Comparison of ENCODE assay signal across 33 cellular contexts in genomic region chrX:24659106-24659505, GRCh38. TPM values are rescaled to one million over a fixed set of nuclear protein-coding genes. Genes with fewer than 3 reads are reported as not detected.
"Had no signal": no experiment of that assay in that cellular context is flagged by ENCODE, and none has a peak within 500 bp of the region (broad histone marks: within the 10 kb centered on the region; RNA-seq: fewer than 3 reads in every experiment).

No MANE protein-coding gene starts in this region.

- H3K4me3 ChIP-seq: body of pancreas, esophagus squamous epithelium, heart left ventricle had no signal

- H3K9me3 Mint-ChIP-seq: activated B cell treated with CpG ODN at 0.5 μM for 24 hours; activated CD8-positive, alpha-beta T cell treated with anti-CD3 and anti-CD28 coated beads for 36 hours; activated T-cell treated with anti-CD3 and anti-CD28 coated beads, Interleukin-2, amount 50 U/mL, for 4 hours; activated T-helper 17 cell treated with anti-CD3 and anti-CD28 coated beads, Interleukin-2, amount 50 U/mL, for 72 hours; effector memory CD8-positive, alpha-beta T cell; T-helper 2 cell treated with Interferon-gamma antibody and Interleukin-4, amounts not matched to agents 5 μg/mL and 100 μg/mL, for 36 hours had no signal

- H3K27me3 ChIP-seq: body of pancreas, esophagus squamous epithelium had no signal

- H3K36me3 Mint-ChIP-seq: activated naive CD8-positive, alpha-beta T cell had no signal

- H3K4me3 Mint-ChIP-seq: activated B cell treated with CpG ODN at 0.5 μM for 24 hours; activated CD8-positive, alpha-beta T cell treated with anti-CD3 and anti-CD28 coated beads for 36 hours; activated naive CD8-positive, alpha-beta T cell; activated T-cell treated with anti-CD3 and anti-CD28 coated beads, Interleukin-2, amount 50 U/mL, for 4 hours; activated T-helper 17 cell treated with anti-CD3 and anti-CD28 coated beads, Interleukin-2, amount 50 U/mL, for 72 hours; effector memory CD8-positive, alpha-beta T cell; T-helper 17 cell; T-helper 2 cell treated with Interferon-gamma antibody and Interleukin-4, amounts not matched to agents 5 μg/mL and 100 μg/mL, for 36 hours had no signal

- H3K4me1 ChIP-seq: body of pancreas, esophagus squamous epithelium, heart left ventricle had no signal

- H3K4me1 Mint-ChIP-seq: activated B cell treated with CpG ODN at 0.5 μM for 24 hours; activated T-helper 17 cell treated with anti-CD3 and anti-CD28 coated beads, Interleukin-2, amount 50 U/mL, for 72 hours; T-helper 17 cell had no signal

- FAIRE-seq: colon had no signal

- H3K36me3 ChIP-seq: esophagus squamous epithelium, heart left ventricle, WERI-Rb-1 had no signal

- H3K27ac Mint-ChIP-seq: activated B cell treated with CpG ODN at 0.5 μM for 24 hours; activated CD8-positive, alpha-beta T cell treated with anti-CD3 and anti-CD28 coated beads for 36 hours; activated naive CD8-positive, alpha-beta T cell; activated T-helper 17 cell treated with anti-CD3 and anti-CD28 coated beads, Interleukin-2, amount 50 U/mL, for 72 hours; effector memory CD8-positive, alpha-beta T cell; T-helper 17 cell; T-helper 2 cell treated with Interferon-gamma antibody and Interleukin-4, amounts not matched to agents 5 μg/mL and 100 μg/mL, for 36 hours had no signal

- ATAC-seq: activated CD4-positive, CD25-positive, alpha-beta regulatory T cell treated with anti-CD3 and anti-CD28 coated beads, Interleukin-2, amount 50 U/mL, for 24 hours; activated CD8-positive, alpha-beta T cell treated with anti-CD3 and anti-CD28 coated beads for 36 hours; activated T-cell treated with anti-CD3 and anti-CD28 coated beads, Interleukin-2, amount 50 U/mL, for 4 hours; activated T-helper 17 cell treated with anti-CD3 and anti-CD28 coated beads, Interleukin-2, amount 50 U/mL, for 72 hours; body of pancreas; effector memory CD8-positive, alpha-beta T cell; heart left ventricle; T-helper 17 cell had no signal

- H3K27ac ChIP-seq: body of pancreas, epithelial cell of prostate, esophagus squamous epithelium, heart left ventricle, WERI-Rb-1 had no signal

- DNase-seq: activated B cell treated with CpG ODN at 0.5 μM for 24 hours; activated CD4-positive, alpha-beta T cell treated with anti-CD3 and anti-CD28 coated beads for 48 hours; activated CD4-positive, alpha-beta T cell treated with anti-CD3 and anti-CD28 coated beads, Interleukin-2, amount 50 U/mL, for 1 hour; activated CD4-positive, alpha-beta T cell treated with anti-CD3 and anti-CD28 coated beads, Interleukin-2, amount 50 U/mL, for 48 hours; activated CD8-positive, alpha-beta memory T cell treated with anti-CD3 and anti-CD28 coated beads for 24 hours; activated CD8-positive, alpha-beta T cell treated with anti-CD3 and anti-CD28 coated beads for 36 hours; activated effector memory CD4-positive, alpha-beta T cell treated with Interleukin-2 at 50 U/mL for 16 hours; activated gamma-delta T cell treated with Interleukin-2 at 50 U/mL for 16 hours; activated naive CD4-positive, alpha-beta T cell treated with anti-CD3 and anti-CD28 coated beads, Interleukin-2, amount 50 U/mL, for 16 hours; activated naive CD4-positive, alpha-beta T cell treated with Interleukin-2 at 50 U/mL for 16 hours; activated T-cell treated with anti-CD3 and anti-CD28 coated beads, Interleukin-2, amount 50 U/mL, for 4 hours; amniotic stem cell; anterior cingulate cortex; body of pancreas; caudate nucleus; cortex of kidney; dermis blood vessel endothelial cell; effector CD4-positive, alpha-beta T cell; effector memory CD8-positive, alpha-beta T cell; esophagus squamous epithelium; foreskin melanocyte; glutamatergic neuron; heart left ventricle; T-helper 1 cell; T-helper 17 cell; T1000 had no signal

- H3K27me3 Mint-ChIP-seq: activated B cell treated with CpG ODN at 0.5 μM for 24 hours; activated CD8-positive, alpha-beta T cell treated with anti-CD3 and anti-CD28 coated beads for 36 hours; activated naive CD8-positive, alpha-beta T cell; activated T-helper 17 cell treated with anti-CD3 and anti-CD28 coated beads, Interleukin-2, amount 50 U/mL, for 72 hours; T-helper 17 cell had no signal

- H3K9me3 ChIP-seq: body of pancreas, esophagus squamous epithelium, heart left ventricle had no signal

RNA-seq across cellular contexts. Expression of gene PCYT1B, which starts 12.0 kb away (rescaled TPM):
- total RNA-seq: activated B cell treated with CpG ODN at 0.5 μM for 24 hours; activated T-cell treated with anti-CD3 and anti-CD28 coated beads, Interleukin-2, amount 50 U/mL, for 4 hours had no signal
